Comparison of ENCODE assay signal across 20 cellular contexts in genomic region chr5:112473989-112474388, GRCh38. TPM values are rescaled to one million over a fixed set of nuclear protein-coding genes. Genes with fewer than 3 reads are reported as not detected.
DNase-seq lines count a peak whose midpoint lies in the region; ATAC-seq and TF ChIP-seq lines count a peak whose summit lies in the region.
"Had no signal": no experiment of that assay in that cellular context is flagged by ENCODE, and none has a peak within 500 bp of the region (broad histone marks: within the 10 kb centered on the region; RNA-seq: fewer than 3 reads in every experiment).

No MANE protein-coding gene starts in this region.

- DNase-seq in Right ventricle myocardium inferior (ENCODE audit: missing footprints) (no peak), right atrium auricular region (ENCODE audit: low spot score) (no peak), GM23338 (ENCODE audit: low spot score) (no peak), right cardiac atrium (no peak), trophoblast cell (no peak), SKM-1 (lab: John Stamatoyannopoulos, UW; ENCODE audit: unreplicated experiment) (no peak), adrenal gland (no peak)
- DNase-seq: Caco-2; CD4-positive, CD25-positive, alpha-beta regulatory T cell; CD8-positive, alpha-beta T cell; DMS153; DND-41; H7; HCEC 1CT had no signal

- peak; percentile 56 for ATAC-seq in Right ventricle myocardium inferior
- ATAC-seq in GM23338, result no peak
- peak; percentile 32 to 39 for ATAC-seq in right cardiac atrium
- ATAC-seq in HG02642 (IDR thresholded peaks at IDR 0.05; ENCODE audit: poor library complexity, unreplicated experiment), result no peak
- ATAC-seq: CD8-positive, alpha-beta T cell had no signal

- H3K79me2 ChIP-seq in GM23338 (replicated peaks; ENCODE audit: insufficient read depth) (no peaks in the 10 kb centered on the region), trophoblast cell (ENCODE audit: control insufficient read depth, insufficient read depth, low read length, poor library complexity) (no peaks in the 10 kb centered on the region)

- no peak overlapping the region for H3K4me3 ChIP-seq in right atrium auricular region
- no peak overlapping the region for H3K4me3 ChIP-seq in GM23338
- H3K4me3 ChIP-seq in right cardiac atrium (ENCODE audit: low read length), result no peak overlapping the region
- H3K4me3 ChIP-seq in trophoblast cell (ENCODE audit: low read depth, low read length), result no peak overlapping the region
- no peak overlapping the region for H3K4me3 ChIP-seq in adrenal gland
- H3K4me3 ChIP-seq: BLaER1 had no signal

- H3K14ac ChIP-seq in trophoblast cell (ENCODE audit: low read length), result no peak overlapping the region

- no peak overlapping the region for H4K12ac ChIP-seq in trophoblast cell (ENCODE audit: low read depth, low read length)

- WGBS in right cardiac atrium, result 60% methylated on average over 5 of the region's 5 CpGs
- no CpG with 5 or more reads among the region's 5 CpGs for WGBS in trophoblast cell (ENCODE audit: extremely low coverage, insufficient coverage, insufficient read length)
- 76 to 83% (median 80%) methylated on average over 5 of the region's 5 CpGs for WGBS in adrenal gland, 4 donors

- H2BK120ac ChIP-seq in trophoblast cell (ENCODE audit: insufficient read depth, low read length, poor library complexity), result no peak overlapping the region

- H3K4me3 Mint-ChIP-seq in GM23338, result no peak overlapping the region
- H3K4me3 Mint-ChIP-seq: B cell; CD4-positive, CD25-positive, alpha-beta regulatory T cell; CD8-positive, alpha-beta T cell had no signal

- H3K4me1 Mint-ChIP-seq in GM23338, result no peaks in the 10 kb centered on the region
- H3K4me1 Mint-ChIP-seq: B cell; CD4-positive, CD25-positive, alpha-beta regulatory T cell had no signal

- no peak overlapping the region for H3K4ac ChIP-seq in trophoblast cell (ENCODE audit: low read depth, low read length)

- H3K36me3 Mint-ChIP-seq in GM23338 (ENCODE audit: low read depth), result no peaks in the 10 kb centered on the region
- H3K36me3 Mint-ChIP-seq: CD4-positive, CD25-positive, alpha-beta regulatory T cell; CD8-positive, alpha-beta T cell had no signal

- H4K20me1 ChIP-seq in GM23338 (replicated peaks; ENCODE audit: insufficient read depth), result no peaks in the 10 kb centered on the region
- H4K20me1 ChIP-seq: BLaER1 had no signal

- intact Hi-C loops in Right ventricle myocardium inferior (cut with DNase I) (no loop called here), right cardiac atrium (cut with DNase I) (no loop called here), adrenal gland (cut with DNase I) (no loop called here)

- H3K9ac ChIP-seq in trophoblast cell (ENCODE audit: low read length), result no peak overlapping the region
- H3K9ac ChIP-seq: BLaER1 had no signal

- H3K27me3 Mint-ChIP-seq in GM23338 (ENCODE audit: insufficient read depth, low read depth, poor library complexity), result peaks cover 5% of the 10 kb centered on the region

- H2BK5ac ChIP-seq in trophoblast cell (ENCODE audit: low read depth, low read length, poor library complexity), result no peak overlapping the region

- H3K27me3 ChIP-seq in right atrium auricular region (no peaks in the 10 kb centered on the region), GM23338 (ENCODE audit: insufficient read depth) (no peaks in the 10 kb centered on the region), right cardiac atrium (ENCODE audit: control insufficient read depth, insufficient read depth) (no peaks in the 10 kb centered on the region), trophoblast cell (ENCODE audit: insufficient read depth, low read length) (no peaks in the 10 kb centered on the region), adrenal gland (no peaks in the 10 kb centered on the region)
- H3K27me3 ChIP-seq: BLaER1 had no signal

- H3K79me1 ChIP-seq in trophoblast cell (ENCODE audit: low read length), result peaks cover 7% of the 10 kb centered on the region

- H3F3A ChIP-seq in GM23338 (replicated peaks; ENCODE audit: low read depth), result no peaks in the 10 kb centered on the region

- no peak overlapping the region for H3K23ac ChIP-seq in trophoblast cell (ENCODE audit: low read length)

- TF ChIP-seq CTCF in right atrium auricular region (IDR thresholded peaks at IDR 0.05), result no peak
- TF ChIP-seq CTCF in GM23338 (conservative IDR thresholded peaks at IDR 0.05; ENCODE audit: low read depth in 2 of 2), result no peak
- no peak for TF ChIP-seq CTCF in adrenal gland (IDR thresholded peaks at IDR 0.05)

- H2AFZ ChIP-seq in GM23338 (peak overlapping the region; percentile 32; the same call in 1 of the 2 replicates), trophoblast cell (ENCODE audit: insufficient read depth, low read length, poor library complexity) (no peak overlapping the region)

- H3K27ac ChIP-seq in right atrium auricular region (no peak overlapping the region), GM23338 (ENCODE audit: low read depth) (no peak overlapping the region), right cardiac atrium (ENCODE audit: low read length) (no peak overlapping the region), trophoblast cell (ENCODE audit: low read depth, low read length) (no peak overlapping the region), adrenal gland (no peak overlapping the region)
- H3K27ac ChIP-seq: 22Rv1, BLaER1, C4-2B had no signal

- H3K4me1 ChIP-seq in right atrium auricular region, result peaks cover 0 to 7% of the 10 kb centered on the region in 2 donors
- H3K4me1 ChIP-seq in GM23338 (ENCODE audit: insufficient read depth), result no peaks in the 10 kb centered on the region
- no peaks in the 10 kb centered on the region for H3K4me1 ChIP-seq in right cardiac atrium (ENCODE audit: control insufficient read depth, insufficient read depth, low read length)
- H3K4me1 ChIP-seq in trophoblast cell (ENCODE audit: control insufficient read depth in 1 of 2, insufficient read depth in 2 of 2, low read length in 2 of 2), result peaks cover 9 to 12% of the 10 kb centered on the region in 2 experiments
- H3K4me1 ChIP-seq in adrenal gland (replicated peaks in 1 of 2), result no peaks in the 10 kb centered on the region
- H3K4me1 ChIP-seq: BLaER1, Caco-2 had no signal

- H3K4me2 ChIP-seq in GM23338, result no peak overlapping the region
- no peak overlapping the region for H3K4me2 ChIP-seq in trophoblast cell (ENCODE audit: low read length)
- H3K4me2 ChIP-seq: BLaER1 had no signal

- H3K27ac Mint-ChIP-seq in GM23338, result no peak overlapping the region
- H3K27ac Mint-ChIP-seq: B cell; CD4-positive, CD25-positive, alpha-beta regulatory T cell; CD8-positive, alpha-beta T cell had no signal

- H4K91ac ChIP-seq in trophoblast cell (ENCODE audit: low read depth, low read length), result no peak overlapping the region

- H3K18ac ChIP-seq in trophoblast cell (ENCODE audit: low read length), result no peak overlapping the region

- no peaks in the 10 kb centered on the region for H3K9me3 Mint-ChIP-seq in GM23338
- H3K9me3 Mint-ChIP-seq: CD8-positive, alpha-beta T cell had no signal

- H2BK12ac ChIP-seq in trophoblast cell (ENCODE audit: low read length), result peak overlapping the region; percentile 44

- H3K9me3 ChIP-seq in right atrium auricular region (no peaks in the 10 kb centered on the region), right cardiac atrium (ENCODE audit: control insufficient read depth, low read length) (no peaks in the 10 kb centered on the region), trophoblast cell (ENCODE audit: insufficient read depth, low read depth, low read length) (no peaks in the 10 kb centered on the region), adrenal gland (replicated peaks in 1 of 3) (no peaks in the 10 kb centered on the region)
- H3K9me3 ChIP-seq: BLaER1, Caco-2 had no signal

- no peak for TF ChIP-seq POLR2A in adrenal gland (IDR thresholded peaks at IDR 0.05)

- H2AK5ac ChIP-seq in trophoblast cell (ENCODE audit: low read length), result no peak overlapping the region

- no peaks in the 10 kb centered on the region for H3K36me3 ChIP-seq in right atrium auricular region
- no peaks in the 10 kb centered on the region for H3K36me3 ChIP-seq in GM23338 (ENCODE audit: insufficient read depth)
- no peaks in the 10 kb centered on the region for H3K36me3 ChIP-seq in trophoblast cell (ENCODE audit: control insufficient read depth in 1 of 2, insufficient read depth in 2 of 2, low read length in 2 of 2)
- H3K36me3 ChIP-seq in adrenal gland (replicated peaks in 1 of 2), result no peaks in the 10 kb centered on the region
- H3K36me3 ChIP-seq: BLaER1 had no signal

- H3K9me2 ChIP-seq in GM23338 (ENCODE audit: insufficient read depth), result no peaks in the 10 kb centered on the region

- no peak overlapping the region for H4K8ac ChIP-seq in trophoblast cell (ENCODE audit: low read depth, low read length)

TF ChIP-seq in GM23338, 12 proteins besides CTCF, POLR2A, EP300 and RAD21 (continues in another document):
- no peak for TF ChIP-seq ZNF331 (CRISPR knock-in tag; IDR thresholded peaks at IDR 0.05; ENCODE audit: low read depth)
- no peak for TF ChIP-seq EZH2 (IDR thresholded peaks at IDR 0.05; ENCODE audit: low read depth, unreplicated experiment)
- TF ChIP-seq ETS1 (IDR thresholded peaks at IDR 0.05), result no peak
- TF ChIP-seq NANOG (IDR thresholded peaks at IDR 0.05; ENCODE audit: borderline replicate concordance), result no peak

RNA-seq across cellular contexts. Expression of gene EPB41L4A, which starts 54.9 kb away (rescaled TPM):
- total RNA-seq in Right ventricle myocardium inferior (21.5 TPM), right atrium auricular region (10 to 100 TPM; 13.8 to 17.9 TPM), right cardiac atrium (10 to 100 TPM; 24.9 to 43.7 (median 27.3) TPM), adrenal gland (10 to 100 TPM in 4 of 8 donors, 1 to 10 TPM in 4; 7.4 to 26.3 (median 10.4) TPM)
- 3.4 and 6.0 TPM in 2 replicates for total RNA-seq in GM23338 (2014; rRNA removed; shearing (Covaris generic))
- polyA plus RNA-seq in GM23338 (2016; fragmentation: Nextera tagmentation; extraction: Ambion mirVana) (5.7 and 6.1 TPM in 2 replicates), right cardiac atrium (9.2 TPM), adrenal gland (1 to 10 TPM; 4.2 to 7.6 (median 4.7) TPM)
- polyA plus RNA-seq in trophoblast cell (2013), result 5.7 and 6.6 TPM in 2 replicates
- total RNA-seq: CD4-positive, CD25-positive, alpha-beta regulatory T cell had no signal
- polyA plus RNA-seq: AG04450 had no signal

Comparison
In these comparisons a context has a peak if more than half of its experiments do, and no peak if none do; other contexts are left out.
1. ATAC-seq: peak in Right ventricle myocardium inferior (single experiment) and right cardiac atrium (2 of 2); none in GM23338 (single experiment) and HG02642 (single experiment).